ENCODE assay signal across 8 cellular contexts in the genomic region with DNA sequence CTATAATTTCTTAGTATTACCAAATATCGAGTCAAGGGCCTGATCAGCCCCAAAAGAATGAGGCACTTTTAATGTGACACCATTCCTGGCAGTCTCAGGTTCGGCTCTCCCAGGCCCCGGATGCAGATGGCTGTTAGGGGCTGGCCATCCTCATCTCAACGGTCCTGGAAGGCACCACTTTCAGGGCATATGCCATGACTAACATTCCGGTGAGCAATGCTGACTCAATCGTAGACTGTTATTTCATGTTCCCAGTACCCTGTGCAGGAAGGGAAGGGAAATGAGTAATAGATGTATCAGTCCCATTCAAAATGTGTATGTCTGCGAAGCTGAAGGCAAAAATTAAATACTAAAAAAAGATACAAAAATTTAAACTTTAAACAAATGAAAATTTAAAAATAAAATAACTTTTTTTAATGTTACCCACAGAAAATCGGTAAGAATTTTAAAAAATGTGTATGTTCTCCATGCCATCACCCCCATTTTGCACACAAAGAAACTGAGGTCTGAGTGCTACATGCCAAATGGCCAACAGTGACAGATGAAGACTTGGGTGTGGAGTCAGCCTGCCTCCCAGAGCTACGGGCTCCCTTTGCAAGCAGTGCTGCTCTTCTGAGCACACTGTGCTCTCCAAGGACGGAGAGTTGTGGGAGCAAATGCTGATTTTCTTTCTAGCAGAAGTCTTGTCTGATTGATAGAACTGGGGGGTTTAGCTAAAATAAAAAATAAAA.
DNase-seq lines count a peak whose midpoint lies in the region; ATAC-seq and TF ChIP-seq lines count a peak whose summit lies in the region.

No MANE protein-coding gene starts in this region.

- no peak overlapping the region for H3K27ac Mint-ChIP-seq in mesothelial cell of epicardium

- H3K27me3 Mint-ChIP-seq in mesothelial cell of epicardium (ENCODE audit: low read depth) = no peaks in the 10 kb centered on the region

- DNase-seq in BJ (ENCODE audit: low read depth) (peak; percentile 85), inferior parietal cortex (ENCODE audit: extremely low spot score) (peak; percentile 43), NAMALWA (ENCODE audit: low spot score) (no peak), NCI-H2029 treated with DMSO at 0.1 percent for 48 hours (lab: John Stamatoyannopoulos, UW) (no peak), mesothelial cell of epicardium (ENCODE audit: low spot score in 2 of 2, unreplicated experiment in 2 of 2) (no peak)
- peak; percentile 51 to 66 for DNase-seq in activated CD4-positive, alpha-beta T cell treated with anti-CD3 and anti-CD28 coated beads, Interleukin-2, amount 50 U/mL, for 48 hours

- no peak for TF ChIP-seq CTCF in BJ (IDR thresholded peaks at IDR 0.05; ENCODE audit: insufficient read depth, low read depth, low read length)
- no peak for TF ChIP-seq CTCF in mesothelial cell of epicardium (IDR thresholded peaks at IDR 0.05; ENCODE audit: unreplicated experiment)

- no peaks in the 10 kb centered on the region for H3K4me1 Mint-ChIP-seq in mesothelial cell of epicardium

- H3K36me3 ChIP-seq in BJ (ENCODE audit: control insufficient read depth, insufficient read depth, low read length) = no peaks in the 10 kb centered on the region

- no peak overlapping the region for H3K4me3 Mint-ChIP-seq in mesothelial cell of epicardium

- H3K27me3 ChIP-seq in BJ (ENCODE audit: control insufficient read depth, insufficient read depth, low read length) = no peaks in the 10 kb centered on the region

- CTCF ChIA-PET in BJ (lab: Yijun Ruan, JAX) = interaction anchor here (1.1 to 7.5 kb wide), 7 partner anchors 9 to 512 kb away, joined by 3 to 119 read pairs (median 10); no protein-coding TSS in a partner anchor

- POLR2A ChIA-PET in BJ (lab: Charles Lee) = interaction anchor here (0.6 to 0.7 kb wide), 2 partner anchors 94 to 137 kb away, joined by 3 to 4 read pairs; no protein-coding TSS in a partner anchor

- H3K9me3 Mint-ChIP-seq in mesothelial cell of epicardium = no peaks in the 10 kb centered on the region

- ATAC-seq in HG02870 (IDR thresholded peaks at IDR 0.05; ENCODE audit: unreplicated experiment) = peak; percentile 75
- ATAC-seq in HG02973 (IDR thresholded peaks at IDR 0.05; ENCODE audit: unreplicated experiment) = no peak

- peak overlapping the region; percentile 29 for H3K4me3 ChIP-seq in BJ (ENCODE audit: low read depth, low read length)

- H3K36me3 Mint-ChIP-seq in mesothelial cell of epicardium = no peaks in the 10 kb centered on the region

Comparison
In these comparisons a context has a peak if more than half of its experiments do, and no peak if none do; other contexts are left out.
1. DNase-seq: peak in BJ (single experiment), activated CD4-positive, alpha-beta T cell treated with anti-CD3 and anti-CD28 coated beads, Interleukin-2, amount 50 U/mL, for 48 hours (2 of 2) and inferior parietal cortex (single experiment); none in NAMALWA (single experiment), NCI-H2029 treated with DMSO at 0.1 percent for 48 hours (single experiment) and mesothelial cell of epicardium (0 of 2).